Comparison of ENCODE assay signal across 25 cellular contexts in the genomic region with DNA sequence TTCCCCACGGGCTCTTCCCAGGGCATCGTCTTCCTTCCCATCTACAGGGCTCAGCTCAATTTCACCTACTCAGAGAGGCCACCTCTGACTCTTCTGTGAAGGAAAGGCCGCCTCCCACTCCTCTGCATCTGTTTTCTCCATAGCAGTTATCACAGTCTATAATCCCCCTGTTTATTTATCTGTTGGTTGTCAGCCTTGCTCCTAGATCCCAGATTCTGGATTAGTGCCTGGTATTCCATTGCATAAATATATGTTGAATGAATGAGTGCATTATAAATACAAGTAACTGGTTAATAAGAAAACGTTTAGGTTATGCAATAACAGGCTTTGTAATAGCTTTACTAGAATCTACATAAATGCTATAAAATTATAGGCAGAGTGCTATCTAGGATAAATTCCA. TPM values are rescaled to one million over a fixed set of nuclear protein-coding genes. Genes with fewer than 3 reads are reported as not detected.
"Had no signal": no experiment of that assay in that cellular context is flagged by ENCODE, and none has a peak within 500 bp of the region (broad histone marks: within the 10 kb centered on the region; RNA-seq: fewer than 3 reads in every experiment).

No MANE protein-coding gene starts in this region.

- H3K27me3 Mint-ChIP-seq: activated CD8-positive, alpha-beta memory T cell treated with anti-CD3 and anti-CD28 coated beads, Interleukin-2, amount 10 ng/mL, durations not matched to agents 7 days and 5 days; activated CD8-positive, alpha-beta T cell treated with anti-CD3 and anti-CD28 coated beads for 36 hours; activated naive CD4-positive, alpha-beta T cell treated with anti-CD3 and anti-CD28 coated beads, Interleukin-2, amount 50 U/mL, for 24 hours; stimulated activated naive CD8-positive, alpha-beta T cell treated with anti-CD3 and anti-CD28 coated beads, Interleukin-15, Interleukin-2, amounts not matched to agents 100 ng/mL and 50 ng/mL, for 24 hours had no signal

- H3K4me1 ChIP-seq: ascending aorta, gastrocnemius medialis, prostate gland, tibial artery had no signal

- H3K27ac Mint-ChIP-seq: activated CD8-positive, alpha-beta memory T cell treated with anti-CD3 and anti-CD28 coated beads, Interleukin-2, amount 10 ng/mL, durations not matched to agents 7 days and 5 days; activated CD8-positive, alpha-beta T cell treated with anti-CD3 and anti-CD28 coated beads for 36 hours; activated naive CD4-positive, alpha-beta T cell treated with anti-CD3 and anti-CD28 coated beads, Interleukin-2, amount 50 U/mL, for 24 hours; nephron had no signal

- H3K27me3 ChIP-seq: ascending aorta, brain microvascular endothelial cell, esophagus muscularis mucosa, gastrocnemius medialis, neutrophil, ovary, tibial artery had no signal

- H3K9me3 Mint-ChIP-seq: activated CD8-positive, alpha-beta T cell treated with anti-CD3 and anti-CD28 coated beads for 36 hours; activated naive CD4-positive, alpha-beta T cell treated with anti-CD3 and anti-CD28 coated beads, Interleukin-2, amount 50 U/mL, for 24 hours; nephron; stimulated activated naive CD8-positive, alpha-beta T cell treated with anti-CD3 and anti-CD28 coated beads, Interleukin-15, Interleukin-2, amounts not matched to agents 100 ng/mL and 50 ng/mL, for 24 hours had no signal

- H3K4me3 Mint-ChIP-seq: activated CD8-positive, alpha-beta memory T cell treated with anti-CD3 and anti-CD28 coated beads, Interleukin-2, amount 10 ng/mL, durations not matched to agents 7 days and 5 days; activated CD8-positive, alpha-beta T cell treated with anti-CD3 and anti-CD28 coated beads for 36 hours; activated naive CD4-positive, alpha-beta T cell treated with anti-CD3 and anti-CD28 coated beads, Interleukin-2, amount 50 U/mL, for 24 hours; nephron; stimulated activated naive CD8-positive, alpha-beta T cell treated with anti-CD3 and anti-CD28 coated beads, Interleukin-15, Interleukin-2, amounts not matched to agents 100 ng/mL and 50 ng/mL, for 24 hours had no signal

- H3K27ac ChIP-seq: ascending aorta, brain microvascular endothelial cell, esophagus muscularis mucosa, gastrocnemius medialis, neutrophil, ovary, prostate gland, tibial artery had no signal

- FAIRE-seq: endothelial cell of umbilical vein had no signal

- ATAC-seq: activated CD8-positive, alpha-beta memory T cell treated with anti-CD3 and anti-CD28 coated beads, Interleukin-2, amount 10 ng/mL, durations not matched to agents 7 days and 5 days; activated CD8-positive, alpha-beta T cell treated with anti-CD3 and anti-CD28 coated beads for 36 hours; gastrocnemius medialis; left ventricle myocardium superior had no signal

- H3K36me3 ChIP-seq: ovary, prostate gland had no signal

- H3K4me3 ChIP-seq: ascending aorta, esophagus muscularis mucosa, gastrocnemius medialis, ovary, prostate gland, tibial artery had no signal

- H3K9me3 ChIP-seq: ascending aorta, esophagus muscularis mucosa, gastrocnemius medialis, neutrophil, ovary, prostate gland, tibial artery had no signal

- H3K4me1 Mint-ChIP-seq: activated naive CD4-positive, alpha-beta T cell treated with anti-CD3 and anti-CD28 coated beads, Interleukin-2, amount 50 U/mL, for 24 hours; nephron had no signal

- DNase-seq: activated CD4-positive, alpha-beta T cell treated with anti-CD3 and anti-CD28 coated beads for 48 hours; activated CD8-positive, alpha-beta memory T cell treated with anti-CD3 and anti-CD28 coated beads, Interleukin-2, amount 10 ng/mL, durations not matched to agents 7 days and 5 days; activated CD8-positive, alpha-beta T cell treated with anti-CD3 and anti-CD28 coated beads for 36 hours; activated gamma-delta T cell treated with Interleukin-2 at 50 U/mL for 16 hours; activated T-cell treated with anti-CD3 and anti-CD28 coated beads for 4 hours; brain microvascular endothelial cell; caudate nucleus; dermis blood vessel endothelial cell; effector memory CD4-positive, alpha-beta T cell; gastrocnemius medialis; hippocampal formation; left ventricle myocardium superior; mammary epithelial cell; ovary; stimulated activated CD4-positive, alpha-beta T cell treated with anti-CD3 and anti-CD28 coated beads, Interleukin-4, amount 100 ng/mL, for 4 hours; substantia nigra; tibial artery had no signal

RNA-seq across cellular contexts. Expression of gene NSG1, which starts 52.9 kb away (rescaled TPM):
- total RNA-seq: ascending aorta, dermis blood vessel endothelial cell had no signal
